ENCODE assay signal across 20 cellular contexts in the genomic region with DNA sequence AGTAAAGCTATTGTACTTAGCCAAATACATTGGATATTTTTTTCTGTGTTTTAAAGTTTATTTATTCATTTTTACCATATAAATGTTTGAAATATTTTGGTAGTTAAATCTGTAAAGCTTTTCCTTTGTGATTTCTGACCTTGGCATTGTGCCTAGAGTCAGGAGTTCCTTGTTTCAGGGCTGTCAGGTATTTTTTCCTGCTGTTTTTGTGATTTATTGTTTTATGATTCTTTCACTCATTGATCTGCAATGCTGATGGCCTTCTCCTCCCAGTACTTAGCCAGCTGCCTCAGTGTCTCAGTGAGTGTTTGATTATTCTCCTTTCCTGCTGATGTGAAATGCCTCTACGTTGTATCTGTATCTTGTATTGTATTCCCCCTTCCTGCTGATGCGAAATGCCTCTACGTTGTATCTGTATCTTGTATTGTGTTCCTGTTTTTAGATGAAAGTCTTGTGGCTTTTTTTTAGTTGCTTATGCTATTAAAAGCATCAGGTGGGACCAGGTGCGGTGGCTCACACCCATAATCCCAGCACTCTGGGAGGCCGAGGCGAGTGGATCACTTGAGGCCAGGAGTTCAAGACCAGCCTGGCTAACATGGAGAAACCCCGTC.
DNase-seq lines count a peak whose midpoint lies in the region; ATAC-seq and TF ChIP-seq lines count a peak whose summit lies in the region.
"Had no signal": no experiment of that assay in that cellular context is flagged by ENCODE, and none has a peak within 500 bp of the region (broad histone marks: within the 10 kb centered on the region; RNA-seq: fewer than 3 reads in every experiment).

No MANE protein-coding gene starts in this region.

- H3K4me3 ChIP-seq in CD4-positive, CD25-positive, alpha-beta regulatory T cell (ENCODE audit: low read depth, low read length): no peak overlapping the region
- H3K4me3 ChIP-seq in HUES64 (ENCODE audit: low read length): peak overlapping the region; percentile 4; the same call in 1 of the 2 replicates
- no peak overlapping the region for H3K4me3 ChIP-seq in BE2C (ENCODE audit: low read depth, low read length)
- H3K4me3 ChIP-seq: dorsolateral prefrontal cortex, tibial nerve had no signal

- peaks cover 5% of the 10 kb centered on the region for H3K36me3 Mint-ChIP-seq in CD4-positive, CD25-positive, alpha-beta regulatory T cell
- H3K36me3 Mint-ChIP-seq in chondrocyte (ENCODE audit: low read depth): peaks cover 1% of the 10 kb centered on the region
- H3K36me3 Mint-ChIP-seq in nephron (ENCODE audit: low read depth): peaks cover 12% of the 10 kb centered on the region

- peaks cover 3% of the 10 kb centered on the region for H3K36me3 ChIP-seq in CD4-positive, CD25-positive, alpha-beta regulatory T cell (ENCODE audit: control insufficient read depth, insufficient read depth, low read length)
- H3K36me3 ChIP-seq in HUES64 (ENCODE audit: insufficient read depth, low read length) (no peaks in the 10 kb centered on the region), BE2C (no peaks in the 10 kb centered on the region; the same call in 1 of the 2 replicates)

- H3K4me1 ChIP-seq in CD4-positive, CD25-positive, alpha-beta regulatory T cell (ENCODE audit: control insufficient read depth, insufficient read depth, low read length, poor library complexity, severe bottlenecking): no peaks in the 10 kb centered on the region
- peaks cover 61% of the 10 kb centered on the region for H3K4me1 ChIP-seq in HUES64 (ENCODE audit: insufficient read depth, low read length)
- H3K4me1 ChIP-seq in BE2C: peaks cover 3% of the 10 kb centered on the region

- no peaks in the 10 kb centered on the region for H3K27me3 Mint-ChIP-seq in CD4-positive, CD25-positive, alpha-beta regulatory T cell
- H3K27me3 Mint-ChIP-seq in chondrocyte (ENCODE audit: low read depth) (no peaks in the 10 kb centered on the region), nephron (ENCODE audit: low read depth) (no peaks in the 10 kb centered on the region)

- peak overlapping the region; percentile 3 to 56 (median 50) for H3K27ac Mint-ChIP-seq in CD4-positive, CD25-positive, alpha-beta regulatory T cell
- no peak overlapping the region for H3K27ac Mint-ChIP-seq in chondrocyte (ENCODE audit: unreplicated experiment)
- H3K27ac Mint-ChIP-seq in nephron: peak overlapping the region; percentile 1 to 18 (median 2)

- no peaks in the 10 kb centered on the region for H3K9me3 Mint-ChIP-seq in CD4-positive, CD25-positive, alpha-beta regulatory T cell
- H3K9me3 Mint-ChIP-seq in chondrocyte (ENCODE audit: low read depth) (no peaks in the 10 kb centered on the region), nephron (no peaks in the 10 kb centered on the region)

- H3K9me3 ChIP-seq in CD4-positive, CD25-positive, alpha-beta regulatory T cell (ENCODE audit: control insufficient read depth in 2 of 2, low read length in 2 of 2): no peaks in the 10 kb centered on the region
- no peaks in the 10 kb centered on the region for H3K9me3 ChIP-seq in HUES64 (ENCODE audit: insufficient read depth, low read depth, low read length)
- no peaks in the 10 kb centered on the region for H3K9me3 ChIP-seq in BE2C
- H3K9me3 ChIP-seq: tibial nerve had no signal

- H3K9ac ChIP-seq in HUES64 (ENCODE audit: low read depth, low read length): 0 out of 2 replicates have a peak overlapping the region, but pooled peaks have one; percentile 1

- ATAC-seq in CD4-positive, CD25-positive, alpha-beta regulatory T cell (ENCODE audit: low read depth in 2 of 2): no peak

- no peak overlapping the region for H3K27ac ChIP-seq in CD4-positive, CD25-positive, alpha-beta regulatory T cell (ENCODE audit: insufficient read depth, low read length, poor library complexity, severe bottlenecking)
- peak overlapping the region; percentile 65; the same call in 1 of the 2 replicates for H3K27ac ChIP-seq in HUES64 (ENCODE audit: low read depth, low read length)
- H3K27ac ChIP-seq: tibial nerve had no signal

- no peak overlapping the region for H3K4me3 Mint-ChIP-seq in CD4-positive, CD25-positive, alpha-beta regulatory T cell
- H3K4me3 Mint-ChIP-seq in chondrocyte (ENCODE audit: unreplicated experiment) (no peak overlapping the region), nephron (no peak overlapping the region)

- WGBS in HUES64: 69% methylated on average over 7 of the region's 7 CpGs

- TF ChIP-seq CTCF in chondrocyte (IDR thresholded peaks at IDR 0.05) (no peak), nephron (IDR thresholded peaks at IDR 0.05; ENCODE audit: unreplicated experiment in 3 of 3) (no peak), BE2C (IDR thresholded peaks at IDR 0.05; ENCODE audit: low read depth, low read length) (no peak)

- H3K27me3 ChIP-seq in CD4-positive, CD25-positive, alpha-beta regulatory T cell (ENCODE audit: control insufficient read depth, insufficient read depth, low read length): no peaks in the 10 kb centered on the region
- H3K27me3 ChIP-seq in HUES64 (ENCODE audit: insufficient read depth, low read length) (no peaks in the 10 kb centered on the region), BE2C (no peaks in the 10 kb centered on the region)
- H3K27me3 ChIP-seq: dorsolateral prefrontal cortex, tibial nerve had no signal

- DNase-seq in CD4-positive, CD25-positive, alpha-beta regulatory T cell: no peak
- peak; percentile 14 for DNase-seq in chondrocyte (ENCODE audit: low spot score)
- no peak for DNase-seq in GF-D8 (lab: John Stamatoyannopoulos, UW)
- DNase-seq in NCI-H1436 (lab: John Stamatoyannopoulos, UW): no peak
- no peak for DNase-seq in BE2C
- DNase-seq in activated CD4-positive, alpha-beta T cell treated with anti-CD3 and anti-CD28 coated beads for 48 hours: no peak
- DNase-seq: DMS153; dorsolateral prefrontal cortex; hippocampal formation; Karpas-422; left ventricle myocardium superior; NCI-H1436 treated with DMSO at 0.1 percent for 48 hours; NCI-H2227 treated with DMSO at 0.1 percent for 48 hours; NK-92 treated with Interleukin-12 subunit alpha and Interleukin-12 subunit beta, amount 100 ng/mL, for 24 hours; retina; SHP77 treated with DMSO at 0.1 percent for 48 hours; T1000 had no signal

- H3K4me1 Mint-ChIP-seq in CD4-positive, CD25-positive, alpha-beta regulatory T cell: peaks cover 3 to 53% (median 22%) of the 10 kb centered on the region in 4 donors
- H3K4me1 Mint-ChIP-seq in chondrocyte (ENCODE audit: low read depth): peaks cover 28% of the 10 kb centered on the region
- H3K4me1 Mint-ChIP-seq in nephron: peaks cover 42% of the 10 kb centered on the region
